In genomic region chr12:123601602-123602489, GRCh38 we compare ENCODE assay signal across 8 cellular contexts. TPM values are rescaled to one million over a fixed set of nuclear protein-coding genes. Genes with fewer than 3 reads are reported as not detected.
A peak's percentile ranks its signal among the peaks of the same experiment; 100 is the strongest.
DNase-seq lines count a peak whose midpoint lies in the region; ATAC-seq and TF ChIP-seq lines count a peak whose summit lies in the region.

A gene with protein sequence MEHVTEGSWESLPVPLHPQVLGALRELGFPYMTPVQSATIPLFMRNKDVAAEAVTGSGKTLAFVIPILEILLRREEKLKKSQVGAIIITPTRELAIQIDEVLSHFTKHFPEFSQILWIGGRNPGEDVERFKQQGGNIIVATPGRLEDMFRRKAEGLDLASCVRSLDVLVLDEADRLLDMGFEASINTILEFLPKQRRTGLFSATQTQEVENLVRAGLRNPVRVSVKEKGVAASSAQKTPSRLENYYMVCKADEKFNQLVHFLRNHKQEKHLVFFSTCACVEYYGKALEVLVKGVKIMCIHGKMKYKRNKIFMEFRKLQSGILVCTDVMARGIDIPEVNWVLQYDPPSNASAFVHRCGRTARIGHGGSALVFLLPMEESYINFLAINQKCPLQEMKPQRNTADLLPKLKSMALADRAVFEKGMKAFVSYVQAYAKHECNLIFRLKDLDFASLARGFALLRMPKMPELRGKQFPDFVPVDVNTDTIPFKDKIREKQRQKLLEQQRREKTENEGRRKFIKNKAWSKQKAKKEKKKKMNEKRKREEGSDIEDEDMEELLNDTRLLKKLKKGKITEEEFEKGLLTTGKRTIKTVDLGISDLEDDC (plus strand): TSS chr12:123602099. CDS start chr12:123602149, 50 bp downstream.

- H3K4me2 ChIP-seq in OCI-LY1 (ENCODE audit: low read length) = peak within 1 kb of the TSS; percentile 91

- peak within 1 kb of the TSS; percentile 90 for H2AFZ ChIP-seq in OCI-LY1 (ENCODE audit: low read length)

- H3K4me3 ChIP-seq in OCI-LY1 (ENCODE audit: low read depth, low read length, poor library complexity, severe bottlenecking) (peak within 1 kb of the TSS; percentile 99), epithelial cell of proximal tubule (ENCODE audit: low read depth, low read length) (peak within 1 kb of the TSS; percentile 91), mucosa of stomach (ENCODE audit: low read length) (peak within 1 kb of the TSS; percentile 92)

- H3K27ac ChIP-seq in OCI-LY1 (ENCODE audit: low read depth, low read length, poor library complexity, severe bottlenecking) = peak within 1 kb of the TSS; percentile 74

- H3K9ac ChIP-seq in OCI-LY1 (ENCODE audit: low read length) (peak within 1 kb of the TSS; percentile 97), mucosa of stomach (ENCODE audit: low read length) (peak within 1 kb of the TSS; percentile 81)

- no peaks in the 10 kb centered on the region for H3K9me3 ChIP-seq in OCI-LY1 (ENCODE audit: low read length)
- no peaks in the 10 kb centered on the region for H3K9me3 ChIP-seq in mucosa of stomach (ENCODE audit: control insufficient read depth, low read length)

- ATAC-seq in GM19468 (IDR thresholded peaks at IDR 0.05; ENCODE audit: extremely low read depth, unreplicated experiment) = peak; percentile 55

- H3K9me2 ChIP-seq in OCI-LY1 (ENCODE audit: low read depth, low read length) = no peaks in the 10 kb centered on the region

- peak; percentile 59 for TF ChIP-seq CTCF in OCI-LY1 (IDR thresholded peaks at IDR 0.05; ENCODE audit: low read length)
- peak; percentile 43 for TF ChIP-seq CTCF in epithelial cell of proximal tubule (conservative IDR thresholded peaks at IDR 0.05; ENCODE audit: low read depth, low read length)

- peaks cover 2% of the 10 kb centered on the region; the same call in 1 of the 2 replicates for H3F3A ChIP-seq in OCI-LY1 (ENCODE audit: insufficient read depth, low read length)

- H4K20me1 ChIP-seq in OCI-LY1 (ENCODE audit: insufficient read depth, low read length) = no peaks in the 10 kb centered on the region

- H3K36me3 ChIP-seq in OCI-LY1 (ENCODE audit: insufficient read depth, low read length) (peaks cover 49% of the 10 kb centered on the region), mucosa of stomach (ENCODE audit: control insufficient read depth, insufficient read depth, low read length) (peaks cover 5% of the 10 kb centered on the region)

- no peaks in the 10 kb centered on the region for H3K27me3 ChIP-seq in OCI-LY1 (ENCODE audit: insufficient read depth, low read length)
- no peaks in the 10 kb centered on the region for H3K27me3 ChIP-seq in mucosa of stomach (ENCODE audit: control insufficient read depth, insufficient read depth, low read length)

- H3K79me2 ChIP-seq in OCI-LY1 (ENCODE audit: insufficient read depth, low read length) = peaks cover 34% of the 10 kb centered on the region

- DNase-seq in Caki2 (ENCODE audit: low read depth) (peak; percentile 87), HT-29 (ENCODE audit: low spot score) (peak; percentile 88), activated T-cell treated with anti-CD3 and anti-CD28 coated beads for 24 hours (ENCODE audit: low read depth) (peak; percentile 80), epithelial cell of proximal tubule (ENCODE audit: low read depth) (no peak)
- DNase-seq in stimulated activated CD8-positive, alpha-beta memory T cell treated with anti-CD3 and anti-CD28 coated beads, Interleukin-7, amount 100 ng/mL, for 1 hour (ENCODE audit: low read depth in 2 of 2) = peak; percentile 66 to 72

- H3K4me1 ChIP-seq in OCI-LY1 (ENCODE audit: insufficient read depth, low read length, severe bottlenecking) (peaks cover 20% of the 10 kb centered on the region), mucosa of stomach (ENCODE audit: control insufficient read depth, insufficient read depth, low read length) (peaks cover 18% of the 10 kb centered on the region)

- in situ Hi-C loops in Caki2 (cut with HindIII; ENCODE audit: low pct_unique_long_range_greater_than_20kb, low sequenced_read_pairs) = no loop called here

RNA-seq across cellular contexts. Expression of the gene that starts here (rescaled TPM):
- total RNA-seq in Caki2 (2014; rRNA removed; shearing (Covaris generic); ENCODE audit: low replicate concordance) = 19.2 and 25.0 TPM in 2 replicates
- total RNA-seq in HT-29 (2014; rRNA removed; shearing (Covaris generic)) = 33.6 and 43.0 TPM in 2 replicates
- 20.6 and 28.3 TPM in 2 replicates for total RNA-seq in epithelial cell of proximal tubule
